Comparison of ENCODE assay signal across 8 cellular contexts in genomic region chr17:58692239-58693055, GRCh38. TPM values are rescaled to one million over a fixed set of nuclear protein-coding genes. Genes with fewer than 3 reads are reported as not detected.
DNase-seq lines count a peak whose midpoint lies in the region; ATAC-seq and TF ChIP-seq lines count a peak whose summit lies in the region.

TSS of gene RAD51C (plus strand) at chr17:58692602. CDS start at chr17:58692644, 42 bp downstream.

- H3K4me1 Mint-ChIP-seq in naive thymus-derived CD4-positive, alpha-beta T cell, result peaks cover 20 to 37% (median 31%) of the 10 kb centered on the region in 7 donors
- H3K4me1 Mint-ChIP-seq in stimulated activated memory B cell treated with anti-CD40 and anti-IgM and Interleukin-4, amounts not matched to agents 10 μg/mL and 1 μg/mL and 100 μg/mL, for 72 hours, result peaks cover 19% of the 10 kb centered on the region

- peaks cover 0 to 3% (median 0%) of the 10 kb centered on the region in 11 donors for H3K9me3 Mint-ChIP-seq in naive thymus-derived CD4-positive, alpha-beta T cell
- H3K9me3 Mint-ChIP-seq in stimulated activated memory B cell treated with anti-CD40 and anti-IgM and Interleukin-4, amounts not matched to agents 10 μg/mL and 1 μg/mL and 100 μg/mL, for 72 hours, result no peaks in the 10 kb centered on the region

- H3K9ac ChIP-seq in DND-41 (ENCODE audit: low read depth, low read length), result peak within 1 kb of the TSS; percentile 69
- H3K9ac ChIP-seq in fibroblast of lung (ENCODE audit: insufficient read depth, low read length), result peak within 1 kb of the TSS; percentile 46

- H3K4me1 ChIP-seq in DND-41 (ENCODE audit: insufficient read depth, low read length) (peaks cover 35% of the 10 kb centered on the region), fibroblast of lung (ENCODE audit: control insufficient read depth, extremely low read depth, insufficient read depth, low read length) (no peaks in the 10 kb centered on the region)
- H3K4me1 ChIP-seq in naive thymus-derived CD4-positive, alpha-beta T cell (ENCODE audit: control insufficient read depth in 2 of 2, insufficient read depth in 2 of 2, low read length in 2 of 2), result peaks cover 12 to 17% of the 10 kb centered on the region in 2 donors

- H3K27me3 ChIP-seq in DND-41 (ENCODE audit: insufficient read depth, low read length, poor library complexity) (no peaks in the 10 kb centered on the region), fibroblast of lung (ENCODE audit: control insufficient read depth, insufficient read depth, low read length) (no peaks in the 10 kb centered on the region)
- H3K27me3 ChIP-seq in naive thymus-derived CD4-positive, alpha-beta T cell (ENCODE audit: control insufficient read depth in 2 of 2, insufficient read depth in 2 of 2, low read length in 2 of 2), result no peaks in the 10 kb centered on the region

- H3K27me3 Mint-ChIP-seq in naive thymus-derived CD4-positive, alpha-beta T cell, result peaks cover 0 to 2% (median 0%) of the 10 kb centered on the region in 5 donors
- no peaks in the 10 kb centered on the region for H3K27me3 Mint-ChIP-seq in stimulated activated memory B cell treated with anti-CD40 and anti-IgM and Interleukin-4, amounts not matched to agents 10 μg/mL and 1 μg/mL and 100 μg/mL, for 72 hours

- peak within 1 kb of the TSS; percentile 91 for H3K27ac ChIP-seq in DND-41 (ENCODE audit: low read length)
- H3K27ac ChIP-seq in KOPT-K1 (ENCODE audit: low read depth, low read length, poor library complexity, severe bottlenecking), result peak within 1 kb of the TSS; percentile 83
- H3K27ac ChIP-seq in fibroblast of lung (ENCODE audit: insufficient read depth, low read length), result peak within 1 kb of the TSS; percentile 66
- peak within 1 kb of the TSS; percentile 77 for H3K27ac ChIP-seq in naive thymus-derived CD4-positive, alpha-beta T cell (ENCODE audit: low read depth, low read length)

- H3K4me3 Mint-ChIP-seq in naive thymus-derived CD4-positive, alpha-beta T cell, result peak within 1 kb of the TSS; percentile 85 to 99 (median 94)
- peak within 1 kb of the TSS; percentile 95 for H3K4me3 Mint-ChIP-seq in stimulated activated memory B cell treated with anti-CD40 and anti-IgM and Interleukin-4, amounts not matched to agents 10 μg/mL and 1 μg/mL and 100 μg/mL, for 72 hours

- DNase-seq in DND-41 (peak; percentile 90), RPMI7951 (ENCODE audit: low read depth) (peak; percentile 82), fibroblast of lung (ENCODE audit: low read depth in 2 of 2) (peak; percentile 83 to 84)
- DNase-seq in activated T-helper 1 cell treated with anti-CD3 and anti-CD28 coated beads, Interleukin-2, amount 50 U/mL, for 16 hours (ENCODE audit: low read depth in 1 of 2, low spot score in 1 of 2), result peak; percentile 73 to 78
- DNase-seq in naive thymus-derived CD4-positive, alpha-beta T cell, result peak; percentile 66 to 86 (median 82)

- H2AFZ ChIP-seq in DND-41 (ENCODE audit: low read depth, low read length) (peak within 1 kb of the TSS; percentile 99), fibroblast of lung (ENCODE audit: low read length) (peak within 1 kb of the TSS; percentile 93)

- peak within 1 kb of the TSS; percentile 87 to 96 (median 89) for H3K27ac Mint-ChIP-seq in naive thymus-derived CD4-positive, alpha-beta T cell
- H3K27ac Mint-ChIP-seq in stimulated activated memory B cell treated with anti-CD40 and anti-IgM and Interleukin-4, amounts not matched to agents 10 μg/mL and 1 μg/mL and 100 μg/mL, for 72 hours, result peak within 1 kb of the TSS; percentile 95

- ATAC-seq in DND-41 (ENCODE audit: insufficient read depth, low read depth), result peak; percentile 98
- peak; percentile 94 for ATAC-seq in GM21737 (IDR thresholded peaks at IDR 0.05; ENCODE audit: unreplicated experiment)
- ATAC-seq in naive thymus-derived CD4-positive, alpha-beta T cell, result peak; percentile 99
- ATAC-seq in stimulated activated memory B cell treated with anti-CD40 and anti-IgM and Interleukin-4, amounts not matched to agents 10 μg/mL and 1 μg/mL and 100 μg/mL, for 72 hours, result peak; percentile 100

- TF ChIP-seq CTCF in DND-41 (IDR thresholded peaks at IDR 0.05; ENCODE audit: borderline replicate concordance, extremely low read depth, low read length, poor library complexity, severe bottlenecking), result peak; percentile 16
- TF ChIP-seq CTCF in fibroblast of lung (conservative IDR thresholded peaks at IDR 0.05 in 1 of 2, IDR thresholded peaks at IDR 0.05 in 1 of 2; ENCODE audit: low read depth in 1 of 2, low read length in 2 of 2), result no peak

- CTCF ChIA-PET in naive thymus-derived CD4-positive, alpha-beta T cell (lab: Charles Lee), result interaction anchor here (0.6 kb wide), 1 partner anchor 11 kb away, joined by 4 read pairs; no protein-coding TSS in a partner anchor

- H3K36me3 ChIP-seq in DND-41 (ENCODE audit: insufficient read depth, low read length), result peaks cover 19% of the 10 kb centered on the region; the same call in 1 of the 2 replicates
- peaks cover 39% of the 10 kb centered on the region for H3K36me3 ChIP-seq in KOPT-K1 (ENCODE audit: insufficient read depth, low read length)
- no peaks in the 10 kb centered on the region for H3K36me3 ChIP-seq in fibroblast of lung (ENCODE audit: control insufficient read depth, insufficient read depth, low read length)
- H3K36me3 ChIP-seq in naive thymus-derived CD4-positive, alpha-beta T cell (ENCODE audit: control insufficient read depth in 2 of 3, insufficient read depth in 3 of 3, low read length in 3 of 3), result peaks cover 0 to 3% (median 0%) of the 10 kb centered on the region in 3 experiments

- intact Hi-C loops in naive thymus-derived CD4-positive, alpha-beta T cell (cut with micrococcal nuclease), result loop anchor here (1.0 to 10.0 kb wide), 9 partner anchors 33 to 1608 kb away; partner anchors contain the start of genes AKAP1 (in 1 of the 2) and TRIM37 (in 1 of the 2)

- H4K20me1 ChIP-seq in DND-41 (ENCODE audit: insufficient read depth, low read length) (no peaks in the 10 kb centered on the region), fibroblast of lung (ENCODE audit: control insufficient read depth, extremely low read depth, insufficient read depth, low read length) (no peaks in the 10 kb centered on the region)

- H3K4me3 ChIP-seq in DND-41 (ENCODE audit: low read depth in 1 of 2, low read length in 2 of 2), result peak within 1 kb of the TSS; percentile 47 to 66
- peak within 1 kb of the TSS; percentile 43 to 77 (median 68) for H3K4me3 ChIP-seq in fibroblast of lung (replicated peaks in 1 of 4; ENCODE audit: control extremely low read depth in 1 of 4, insufficient read depth in 1 of 4, low read depth in 3 of 4, low read length in 4 of 4)
- peak within 1 kb of the TSS; percentile 75 for H3K4me3 ChIP-seq in naive thymus-derived CD4-positive, alpha-beta T cell (ENCODE audit: low read length)

- H3K79me2 ChIP-seq in DND-41 (ENCODE audit: insufficient read depth, low read length) (peaks cover 35% of the 10 kb centered on the region), fibroblast of lung (ENCODE audit: control insufficient read depth, insufficient read depth, low read length) (peaks cover 2% of the 10 kb centered on the region)

- H3K9me3 ChIP-seq in DND-41 (ENCODE audit: insufficient read depth, low read length, severe bottlenecking) (no peaks in the 10 kb centered on the region), KOPT-K1 (ENCODE audit: insufficient read depth, low read length, poor library complexity, severe bottlenecking) (peaks cover 5% of the 10 kb centered on the region), fibroblast of lung (ENCODE audit: control insufficient read depth, insufficient read depth, low read depth, low read length) (no peaks in the 10 kb centered on the region)
- H3K9me3 ChIP-seq in naive thymus-derived CD4-positive, alpha-beta T cell (ENCODE audit: control insufficient read depth in 2 of 3, low read length in 3 of 3), result no peaks in the 10 kb centered on the region

- H3K4me2 ChIP-seq in DND-41 (ENCODE audit: insufficient read depth, low read length), result peak within 1 kb of the TSS; percentile 66
- H3K4me2 ChIP-seq in fibroblast of lung (ENCODE audit: extremely low read depth, insufficient read depth, low read length), result peak within 1 kb of the TSS; percentile 64

- POLR2A ChIA-PET in naive thymus-derived CD4-positive, alpha-beta T cell (lab: Charles Lee), result interaction anchor here (0.5 to 2.4 kb wide), 9 partner anchors 19 to 1540 kb away, joined by 3 to 18 read pairs (median 3); partner anchors contain the start of gene RNF43

- peaks cover 0 to 12% (median 4%) of the 10 kb centered on the region in 5 donors for H3K36me3 Mint-ChIP-seq in naive thymus-derived CD4-positive, alpha-beta T cell
- H3K36me3 Mint-ChIP-seq in stimulated activated memory B cell treated with anti-CD40 and anti-IgM and Interleukin-4, amounts not matched to agents 10 μg/mL and 1 μg/mL and 100 μg/mL, for 72 hours, result no peaks in the 10 kb centered on the region

RNA-seq across cellular contexts. Expression of gene RAD51C, which starts in this region (rescaled TPM):
- 51.7 and 53.3 TPM in 2 replicates for total RNA-seq in RPMI7951 (2014; rRNA removed; shearing (Covaris generic))
- total RNA-seq in fibroblast of lung, result 26.5 and 29.1 TPM in 2 replicates
- 27.7 and 34.8 TPM in 2 replicates for polyA plus RNA-seq in fibroblast of lung
- 21.3 and 28.3 TPM in 2 replicates for polyA plus RNA-seq in fibroblast of lung (2012)
- polyA minus RNA-seq in fibroblast of lung (ENCODE audit: low replicate concordance), result 3.4 and 8.0 TPM in 2 replicates
- 10 to 100 TPM; 11.4 to 52.6 (median 27.8) TPM for total RNA-seq in naive thymus-derived CD4-positive, alpha-beta T cell
- 10 to 100 TPM; 46.5 to 57.9 TPM for polyA plus RNA-seq in naive thymus-derived CD4-positive, alpha-beta T cell

Comparison
In these comparisons a context has a peak if more than half of its experiments do, and no peak if none do; other contexts are left out.
1. Peak in every context shown above with its lines: DNase-seq, ATAC-seq, H3K4me3 ChIP-seq and H3K27ac ChIP-seq.